ENCODE assay signal across 8 cellular contexts in genomic region chr11:841981-842369, GRCh38. TPM values are rescaled to one million over a fixed set of nuclear protein-coding genes. Genes with fewer than 3 reads are reported as not detected.
A peak's percentile ranks its signal among the peaks of the same experiment; 100 is the strongest.
DNase-seq lines count a peak whose midpoint lies in the region; ATAC-seq, FAIRE-seq and TF ChIP-seq lines count a peak whose summit lies in the region.

No MANE protein-coding gene starts in this region.

- peak overlapping the region; percentile 94 for H3K27ac ChIP-seq in smooth muscle cell (ENCODE audit: low read depth)

- H3K4me3 ChIP-seq in GM12875 (ENCODE audit: low read depth, low read length) (peak overlapping the region; percentile 97), smooth muscle cell (peak overlapping the region; percentile 96)

- no peaks in the 10 kb centered on the region for H3K36me3 ChIP-seq in smooth muscle cell (ENCODE audit: low read depth)

- no peaks in the 10 kb centered on the region for H3K27me3 ChIP-seq in smooth muscle cell (ENCODE audit: low read depth)

- H2AFZ ChIP-seq in smooth muscle cell (ENCODE audit: low read depth) = no peak overlapping the region

- DNase-seq in activated B cell treated with CpG ODN at 0.5 μM for 24 hours = no peak
- no peak for DNase-seq in left ventricle myocardium superior
- no peak for DNase-seq in smooth muscle cell (lab: John Stamatoyannopoulos, UW; ENCODE audit: unreplicated experiment)
- no peak for DNase-seq in NCI-H510A treated with DMSO at 0.1 percent for 48 hours (lab: John Stamatoyannopoulos, UW)
- DNase-seq in NCI-H146 (lab: John Stamatoyannopoulos, UW) = no peak
- DNase-seq in D721Med (ENCODE audit: insufficient read length, low spot score) = no peak

- no peak for FAIRE-seq in D721Med (lab: Jason Lieb, UNC)

- peaks cover 36% of the 10 kb centered on the region for H3K36me3 Mint-ChIP-seq in activated B cell treated with CpG ODN at 0.5 μM for 24 hours (ENCODE audit: low read depth)

- no peaks in the 10 kb centered on the region for H3K9me3 Mint-ChIP-seq in activated B cell treated with CpG ODN at 0.5 μM for 24 hours

- H3K27me3 Mint-ChIP-seq in activated B cell treated with CpG ODN at 0.5 μM for 24 hours = peaks cover 5% of the 10 kb centered on the region

- peak overlapping the region; percentile 96 for H3K4me2 ChIP-seq in smooth muscle cell

- POLR2A ChIA-PET in activated B cell treated with CpG ODN at 0.5 μM for 24 hours (lab: Charles Lee) = interaction anchor here (1.4 to 2.6 kb wide), 5 partner anchors 9 to 33 kb away, joined by 6 to 45 read pairs (median 17); partner anchors contain the start of genes CD151, PNPLA2 and RPLP2

- peaks cover 75% of the 10 kb centered on the region for H4K20me1 ChIP-seq in smooth muscle cell (ENCODE audit: low read depth)

- peaks cover 35% of the 10 kb centered on the region for H3K4me1 Mint-ChIP-seq in activated B cell treated with CpG ODN at 0.5 μM for 24 hours

- peaks cover 20% of the 10 kb centered on the region for H3F3A ChIP-seq in smooth muscle cell (ENCODE audit: low read depth)

- H3K79me2 ChIP-seq in smooth muscle cell (ENCODE audit: low read depth) = peaks cover 21% of the 10 kb centered on the region

- ATAC-seq in HG02943 (IDR thresholded peaks at IDR 0.05; ENCODE audit: low read depth, unreplicated experiment) (peak; percentile 14), activated B cell treated with CpG ODN at 0.5 μM for 24 hours (ENCODE audit: low read depth) (peak; percentile 32), left ventricle myocardium superior (peak; percentile 0)

- TF ChIP-seq CTCF in GM12875 (IDR thresholded peaks at IDR 0.05; ENCODE audit: borderline replicate concordance, insufficient read depth, low read depth, low read length) = no peak
- TF ChIP-seq CTCF in activated B cell treated with CpG ODN at 0.5 μM for 24 hours (IDR thresholded peaks at IDR 0.05) = no peak
- no peak for TF ChIP-seq CTCF in smooth muscle cell (IDR thresholded peaks at IDR 0.05; ENCODE audit: borderline replicate concordance, insufficient read depth, poor library complexity, severe bottlenecking)
- TF ChIP-seq CTCF in D721Med (IDR thresholded peaks at IDR 0.05; ENCODE audit: insufficient read depth, missing control alignments) = no peak

- peak overlapping the region; percentile 83 for H3K27ac Mint-ChIP-seq in activated B cell treated with CpG ODN at 0.5 μM for 24 hours

- peak overlapping the region; percentile 89 for H3K4me3 Mint-ChIP-seq in activated B cell treated with CpG ODN at 0.5 μM for 24 hours

- CTCF ChIA-PET in activated B cell treated with CpG ODN at 0.5 μM for 24 hours (lab: Charles Lee) = no interaction called here

- H3K4me1 ChIP-seq in smooth muscle cell (ENCODE audit: low read depth) = peaks cover 26% of the 10 kb centered on the region

- under 1% methylated on average over 26 of the region's 27 CpGs for WGBS in smooth muscle cell (ENCODE audit: low lambda C conversion rate)

- H3K9me3 ChIP-seq in smooth muscle cell (replicated peaks; ENCODE audit: low read depth) = no peaks in the 10 kb centered on the region

- intact Hi-C loops in activated B cell treated with CpG ODN at 0.5 μM for 24 hours (cut with micrococcal nuclease) = loop anchor here (1.0 to 10.0 kb wide), 6 partner anchors 10 to 733 kb away; partner anchors contain the start of genes CD151, CHID1, DUSP8 and GATD1
- intact Hi-C loops in left ventricle myocardium superior (cut with micrococcal nuclease) = no loop called here

- H3K9ac ChIP-seq in smooth muscle cell (ENCODE audit: low read depth) = peak overlapping the region; percentile 100

RNA-seq across cellular contexts. Expression of gene POLR2L, which starts 0.4 kb away (rescaled TPM):
- total RNA-seq in activated B cell treated with CpG ODN at 0.5 μM for 24 hours (83.9 and 90.2 TPM in 2 replicates), left ventricle myocardium superior (266 TPM), smooth muscle cell (38.0 and 51.4 TPM in 2 replicates)
- 380 and 446 TPM in 2 replicates for polyA plus RNA-seq in smooth muscle cell

RNA-seq across cellular contexts. Expression of gene TSPAN4, which starts 0.7 kb away (rescaled TPM):
- total RNA-seq in activated B cell treated with CpG ODN at 0.5 μM for 24 hours (2.2 and 2.3 TPM in 2 replicates), left ventricle myocardium superior (40.5 TPM), smooth muscle cell (50.2 and 68.2 TPM in 2 replicates)
- polyA plus RNA-seq in smooth muscle cell = 153 and 179 TPM in 2 replicates

RNA-seq across cellular contexts. Expression of gene CD151, which starts 9.2 kb away (rescaled TPM):
- total RNA-seq in activated B cell treated with CpG ODN at 0.5 μM for 24 hours (14.4 and 14.5 TPM in 2 replicates), left ventricle myocardium superior (401 TPM), smooth muscle cell (214 and 256 TPM in 2 replicates)
- polyA plus RNA-seq in smooth muscle cell = 391 and 469 TPM in 2 replicates

RNA-seq across cellular contexts. Expression of gene CRACR2B, which starts 14.3 kb away (rescaled TPM):
- total RNA-seq in activated B cell treated with CpG ODN at 0.5 μM for 24 hours = 4.1 and 4.5 TPM in 2 replicates
- total RNA-seq in left ventricle myocardium superior = 31.0 TPM
- total RNA-seq in smooth muscle cell = 0.36 and 2.5 TPM in 2 replicates
- polyA plus RNA-seq in smooth muscle cell = 0.10 and 10.5 TPM in 2 replicates

RNA-seq across cellular contexts. Expression of gene PNPLA2, which starts 23.3 kb away (rescaled TPM):
- total RNA-seq in activated B cell treated with CpG ODN at 0.5 μM for 24 hours = 52.9 and 53.2 TPM in 2 replicates
- 321 TPM for total RNA-seq in left ventricle myocardium superior
- 12.4 and 14.8 TPM in 2 replicates for total RNA-seq in smooth muscle cell
- polyA plus RNA-seq in smooth muscle cell = 26.4 and 33.8 TPM in 2 replicates

Comparison
In these comparisons a context has a peak if more than half of its experiments do, and no peak if none do; other contexts are left out.
1. RNA of gene TSPAN4, which starts 0.7 kb away (total RNA-seq): 50.2 to 68.2 TPM in smooth muscle cell and 40.5 TPM in left ventricle myocardium superior (single experiment); 2.2 to 2.3 TPM in activated B cell treated with CpG ODN at 0.5 μM for 24 hours; every median in the first group is over 10 times any median in the second.
2. RNA of gene CD151, which starts 9.2 kb away (total RNA-seq): 401 TPM in left ventricle myocardium superior (single experiment) and 214 to 256 TPM in smooth muscle cell; 14.4 to 14.5 TPM in activated B cell treated with CpG ODN at 0.5 μM for 24 hours; every median in the first group is over 10 times any median in the second.
3. Peak in every context shown above with its lines, with median percentiles within 50 percentile points of each other: ATAC-seq.